33 cellular contexts compared by ENCODE assay signal in genomic region chr18:7847988-7848387, GRCh38.
"Had no signal": no experiment of that assay in that cellular context is flagged by ENCODE, and none has a peak within 500 bp of the region (broad histone marks: within the 10 kb centered on the region; RNA-seq: fewer than 3 reads in every experiment).

No MANE protein-coding gene starts in this region.

- H3K4me1 ChIP-seq: adrenal gland, body of pancreas, esophagus squamous epithelium had no signal

- ATAC-seq: activated CD4-positive, CD25-positive, alpha-beta regulatory T cell treated with anti-CD3 and anti-CD28 coated beads, Interleukin-2, amount 50 U/mL, for 24 hours; activated CD8-positive, alpha-beta T cell treated with anti-CD3 and anti-CD28 coated beads for 36 hours; activated T-cell treated with anti-CD3 and anti-CD28 coated beads, Interleukin-2, amount 50 U/mL, for 4 hours; activated T-helper 17 cell treated with anti-CD3 and anti-CD28 coated beads, Interleukin-2, amount 50 U/mL, for 72 hours; body of pancreas; T-helper 17 cell had no signal

- H3K4me3 Mint-ChIP-seq: activated B cell treated with CpG ODN at 0.5 μM for 24 hours; activated CD8-positive, alpha-beta T cell treated with anti-CD3 and anti-CD28 coated beads for 36 hours; activated naive CD8-positive, alpha-beta T cell; activated T-cell treated with anti-CD3 and anti-CD28 coated beads, Interleukin-2, amount 50 U/mL, for 4 hours; activated T-helper 17 cell treated with anti-CD3 and anti-CD28 coated beads, Interleukin-2, amount 50 U/mL, for 72 hours; T-helper 17 cell; T-helper 2 cell treated with Interferon-gamma antibody and Interleukin-4, amounts not matched to agents 5 μg/mL and 100 μg/mL, for 36 hours had no signal

- DNase-seq: activated B cell treated with CpG ODN at 0.5 μM for 24 hours; activated CD4-positive, alpha-beta T cell treated with anti-CD3 and anti-CD28 coated beads for 48 hours; activated CD4-positive, alpha-beta T cell treated with anti-CD3 and anti-CD28 coated beads, Interleukin-2, amount 50 U/mL, for 1 hour; activated CD4-positive, alpha-beta T cell treated with anti-CD3 and anti-CD28 coated beads, Interleukin-2, amount 50 U/mL, for 48 hours; activated CD8-positive, alpha-beta memory T cell treated with anti-CD3 and anti-CD28 coated beads for 24 hours; activated CD8-positive, alpha-beta T cell treated with anti-CD3 and anti-CD28 coated beads for 36 hours; activated effector memory CD4-positive, alpha-beta T cell treated with Interleukin-2 at 50 U/mL for 16 hours; activated gamma-delta T cell treated with Interleukin-2 at 50 U/mL for 16 hours; activated naive CD4-positive, alpha-beta T cell treated with anti-CD3 and anti-CD28 coated beads, Interleukin-2, amount 50 U/mL, for 16 hours; activated naive CD4-positive, alpha-beta T cell treated with Interleukin-2 at 50 U/mL for 16 hours; activated T-cell treated with anti-CD3 and anti-CD28 coated beads, Interleukin-2, amount 50 U/mL, for 4 hours; adrenal gland; amygdala; aorta; body of pancreas; caudate nucleus; effector CD8-positive, alpha-beta T cell; esophagus squamous epithelium; foreskin fibroblast; head of caudate nucleus; T-helper 1 cell; T-helper 17 cell; T1000; WERI-Rb-1 had no signal

- FAIRE-seq: colon, endometrium, endothelial cell of umbilical vein, frontal cortex had no signal

- H3K27ac ChIP-seq: adrenal gland, body of pancreas, epithelial cell of prostate, esophagus squamous epithelium, WERI-Rb-1 had no signal

- H3K27me3 Mint-ChIP-seq: activated B cell treated with CpG ODN at 0.5 μM for 24 hours; activated CD8-positive, alpha-beta T cell treated with anti-CD3 and anti-CD28 coated beads for 36 hours; activated naive CD8-positive, alpha-beta T cell; activated T-helper 17 cell treated with anti-CD3 and anti-CD28 coated beads, Interleukin-2, amount 50 U/mL, for 72 hours; T-helper 17 cell had no signal

- H3K9me3 ChIP-seq: adrenal gland, body of pancreas had no signal

- H3K27me3 ChIP-seq: adrenal gland, body of pancreas, esophagus squamous epithelium had no signal

- H3K4me3 ChIP-seq: adrenal gland, body of pancreas, esophagus squamous epithelium had no signal

- H3K27ac Mint-ChIP-seq: activated B cell treated with CpG ODN at 0.5 μM for 24 hours; activated CD8-positive, alpha-beta T cell treated with anti-CD3 and anti-CD28 coated beads for 36 hours; activated naive CD8-positive, alpha-beta T cell; activated T-helper 17 cell treated with anti-CD3 and anti-CD28 coated beads, Interleukin-2, amount 50 U/mL, for 72 hours; T-helper 17 cell; T-helper 2 cell treated with Interferon-gamma antibody and Interleukin-4, amounts not matched to agents 5 μg/mL and 100 μg/mL, for 36 hours had no signal

- H3K36me3 ChIP-seq: adrenal gland, esophagus squamous epithelium, WERI-Rb-1 had no signal

- H3K4me1 Mint-ChIP-seq: activated B cell treated with CpG ODN at 0.5 μM for 24 hours; activated T-helper 17 cell treated with anti-CD3 and anti-CD28 coated beads, Interleukin-2, amount 50 U/mL, for 72 hours; T-helper 17 cell had no signal

- H3K36me3 Mint-ChIP-seq: activated naive CD8-positive, alpha-beta T cell had no signal
